1 cellular context compared by ENCODE assay signal in the genomic region with DNA sequence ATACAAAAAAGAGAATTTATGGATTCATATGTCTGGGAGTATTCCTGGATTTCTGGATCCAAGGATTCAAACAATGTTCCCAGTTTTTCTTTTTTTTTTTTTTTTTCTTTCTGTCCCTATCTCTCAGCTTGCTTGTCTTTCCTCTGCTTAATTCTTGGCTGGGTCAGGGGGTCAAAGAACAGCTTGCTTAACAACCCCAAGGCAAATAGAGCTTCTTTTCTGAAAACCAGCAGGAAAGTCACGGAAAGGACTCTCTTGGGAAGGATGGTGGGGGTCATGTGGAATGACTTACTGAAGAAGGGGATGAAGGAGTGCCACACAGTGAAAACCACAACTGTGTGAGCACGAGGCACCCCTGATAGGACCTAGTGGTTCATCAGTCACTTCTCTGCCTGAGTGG.
TF ChIP-seq lines count a peak whose summit lies in the region.

No MANE protein-coding gene starts in this region.

TF ChIP-seq in K562, 482 proteins besides CTCF, POLR2A, EP300 and RAD21:
- TF ChIP-seq SMARCA5 (IDR thresholded peaks at IDR 0.05): no peak
- no peak for TF ChIP-seq TCF7 (IDR thresholded peaks at IDR 0.05; ENCODE audit: borderline replicate concordance)
- TF ChIP-seq CBFA2T2 (conservative IDR thresholded peaks at IDR 0.05): 0 out of 2 replicates have a peak, but pooled peaks have one; percentile 11
- no peak for TF ChIP-seq ZNF175 (CRISPR knock-in tag; IDR thresholded peaks at IDR 0.05; ENCODE audit: low read depth)
- no peak for TF ChIP-seq SETDB1 (IDR thresholded peaks at IDR 0.05; ENCODE audit: low read length)
- TF ChIP-seq, protein P1, sequence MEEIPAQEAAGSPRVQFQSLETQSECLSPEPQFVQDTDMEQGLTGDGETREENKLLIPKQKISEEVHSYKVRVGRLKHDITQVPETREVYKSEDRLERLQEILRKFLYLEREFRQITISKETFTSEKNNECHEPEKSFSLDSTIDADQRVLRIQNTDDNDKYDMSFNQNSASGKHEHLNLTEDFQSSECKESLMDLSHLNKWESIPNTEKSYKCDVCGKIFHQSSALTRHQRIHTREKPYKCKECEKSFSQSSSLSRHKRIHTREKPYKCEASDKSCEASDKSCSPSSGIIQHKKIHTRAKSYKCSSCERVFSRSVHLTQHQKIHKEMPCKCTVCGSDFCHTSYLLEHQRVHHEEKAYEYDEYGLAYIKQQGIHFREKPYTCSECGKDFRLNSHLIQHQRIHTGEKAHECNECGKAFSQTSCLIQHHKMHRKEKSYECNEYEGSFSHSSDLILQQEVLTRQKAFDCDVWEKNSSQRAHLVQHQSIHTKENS (CRISPR knock-in tag; IDR thresholded peaks at IDR 0.05): no peak
- TF ChIP-seq SLC30A9 (CRISPR knock-in tag; IDR thresholded peaks at IDR 0.05): no peak
- no peak for TF ChIP-seq HDAC6 (IDR thresholded peaks at IDR 0.05; ENCODE audit: low read depth, low read length)
- TF ChIP-seq ILF3 (IDR thresholded peaks at IDR 0.05; ENCODE audit: borderline replicate concordance): no peak
- peak; percentile 27; the same call in 1 of the 2 replicates for TF ChIP-seq CBFA2T3 (IDR thresholded peaks at IDR 0.05)
- no peak for TF ChIP-seq PHF20 (IDR thresholded peaks at IDR 0.05; ENCODE audit: partially characterized antibody)
- TF ChIP-seq ZNF12 (CRISPR knock-in tag; IDR thresholded peaks at IDR 0.05): no peak
- no peak for TF ChIP-seq ZNF445 (CRISPR knock-in tag; IDR thresholded peaks at IDR 0.05; ENCODE audit: low read depth)
- TF ChIP-seq, protein P2, sequence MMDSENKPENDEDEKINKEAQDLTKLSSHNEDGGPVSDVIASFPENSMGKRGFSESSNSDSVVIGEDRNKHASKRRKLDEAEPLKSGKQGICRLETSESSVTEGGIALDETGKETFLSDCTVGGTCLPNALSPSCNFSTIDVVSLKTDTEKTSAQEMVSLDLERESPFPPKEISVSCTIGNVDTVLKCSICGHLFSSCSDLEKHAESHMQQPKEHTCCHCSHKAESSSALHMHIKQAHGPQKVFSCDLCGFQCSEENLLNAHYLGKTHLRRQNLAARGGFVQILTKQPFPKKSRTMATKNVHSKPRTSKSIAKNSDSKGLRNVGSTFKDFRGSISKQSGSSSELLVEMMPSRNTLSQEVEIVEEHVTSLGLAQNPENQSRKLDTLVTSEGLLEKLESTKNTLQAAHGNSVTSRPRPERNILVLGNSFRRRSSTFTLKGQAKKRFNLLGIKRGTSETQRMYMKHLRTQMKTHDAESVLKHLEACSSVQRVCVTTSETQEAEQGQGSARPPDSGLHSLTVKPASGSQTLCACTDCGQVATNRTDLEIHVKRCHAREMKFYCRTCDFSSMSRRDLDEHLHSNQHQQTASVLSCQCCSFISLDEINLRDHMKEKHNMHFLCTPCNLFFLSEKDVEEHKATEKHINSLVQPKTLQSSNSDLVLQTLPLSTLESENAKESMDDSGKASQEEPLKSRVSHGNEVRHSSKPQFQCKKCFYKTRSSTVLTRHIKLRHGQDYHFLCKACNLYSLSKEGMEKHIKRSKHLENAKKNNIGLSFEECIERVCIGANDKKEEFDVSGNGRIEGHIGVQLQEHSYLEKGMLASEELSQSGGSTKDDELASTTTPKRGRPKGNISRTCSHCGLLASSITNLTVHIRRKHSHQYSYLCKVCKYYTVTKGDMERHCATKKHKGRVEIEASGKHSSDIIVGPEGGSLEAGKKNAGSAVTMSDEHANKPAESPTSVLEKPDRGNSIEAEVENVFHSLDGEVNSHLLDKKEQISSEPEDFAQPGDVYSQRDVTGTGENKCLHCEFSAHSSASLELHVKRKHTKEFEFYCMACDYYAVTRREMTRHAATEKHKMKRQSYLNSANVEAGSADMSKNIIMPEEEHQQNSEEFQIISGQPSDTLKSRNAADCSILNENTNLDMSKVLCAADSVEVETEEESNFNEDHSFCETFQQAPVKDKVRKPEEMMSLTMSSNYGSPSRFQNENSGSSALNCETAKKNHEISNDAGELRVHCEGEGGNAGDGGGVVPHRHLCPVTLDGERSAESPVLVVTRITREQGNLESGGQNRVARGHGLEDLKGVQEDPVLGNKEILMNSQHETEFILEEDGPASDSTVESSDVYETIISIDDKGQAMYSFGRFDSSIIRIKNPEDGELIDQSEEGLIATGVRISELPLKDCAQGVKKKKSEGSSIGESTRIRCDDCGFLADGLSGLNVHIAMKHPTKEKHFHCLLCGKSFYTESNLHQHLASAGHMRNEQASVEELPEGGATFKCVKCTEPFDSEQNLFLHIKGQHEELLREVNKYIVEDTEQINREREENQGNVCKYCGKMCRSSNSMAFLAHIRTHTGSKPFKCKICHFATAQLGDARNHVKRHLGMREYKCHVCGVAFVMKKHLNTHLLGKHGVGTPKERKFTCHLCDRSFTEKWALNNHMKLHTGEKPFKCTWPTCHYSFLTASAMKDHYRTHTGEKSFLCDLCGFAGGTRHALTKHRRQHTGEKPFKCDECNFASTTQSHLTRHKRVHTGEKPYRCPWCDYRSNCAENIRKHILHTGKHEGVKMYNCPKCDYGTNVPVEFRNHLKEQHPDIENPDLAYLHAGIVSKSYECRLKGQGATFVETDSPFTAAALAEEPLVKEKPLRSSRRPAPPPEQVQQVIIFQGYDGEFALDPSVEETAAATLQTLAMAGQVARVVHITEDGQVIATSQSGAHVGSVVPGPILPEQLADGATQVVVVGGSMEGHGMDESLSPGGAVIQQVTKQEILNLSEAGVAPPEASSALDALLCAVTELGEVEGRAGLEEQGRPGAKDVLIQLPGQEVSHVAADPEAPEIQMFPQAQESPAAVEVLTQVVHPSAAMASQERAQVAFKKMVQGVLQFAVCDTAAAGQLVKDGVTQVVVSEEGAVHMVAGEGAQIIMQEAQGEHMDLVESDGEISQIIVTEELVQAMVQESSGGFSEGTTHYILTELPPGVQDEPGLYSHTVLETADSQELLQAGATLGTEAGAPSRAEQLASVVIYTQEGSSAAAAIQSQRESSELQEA (IDR thresholded peaks at IDR 0.05; ENCODE audit: low read depth): no peak
- no peak for TF ChIP-seq ZNF76 (CRISPR knock-in tag; IDR thresholded peaks at IDR 0.05; ENCODE audit: borderline replicate concordance)
- TF ChIP-seq TBL1XR1 (IDR thresholded peaks at IDR 0.05; ENCODE audit: low read length in 2 of 2): no peak
